ENCODE assay signal across 8 cellular contexts in genomic region chr1:203650012-203650836, GRCh38. TPM values are rescaled to one million over a fixed set of nuclear protein-coding genes. Genes with fewer than 3 reads are reported as not detected.
DNase-seq lines count a peak whose midpoint lies in the region; ATAC-seq and TF ChIP-seq lines count a peak whose summit lies in the region.

No MANE protein-coding gene starts in this region.

- no peaks in the 10 kb centered on the region for H3K9me2 ChIP-seq in SK-N-SH

- 85% methylated on average over 38 of the region's 42 CpGs for WGBS in SK-N-SH (ENCODE audit: low lambda C conversion rate)

- DNase-seq in SK-N-SH: peak; percentile 70
- peak; percentile 32 to 72 (median 59) for DNase-seq in T-helper 1 cell
- DNase-seq in astrocyte of the cerebellum (ENCODE audit: low read depth): no peak
- DNase-seq in immature natural killer cell: peak; percentile 46 to 54 (median 49)
- DNase-seq in stimulated activated CD4-positive, alpha-beta T cell treated with anti-CD3 and anti-CD28 coated beads, Interleukin-4, amount 100 ng/mL, for 1 hour: peak; percentile 69
- no peak for DNase-seq in H4 (ENCODE audit: low spot score)

- peaks cover 73% of the 10 kb centered on the region for H4K20me1 ChIP-seq in SK-N-SH (ENCODE audit: insufficient read depth)

- no peaks in the 10 kb centered on the region for H3K27me3 ChIP-seq in SK-N-SH (ENCODE audit: insufficient read depth)

- peak overlapping the region; percentile 77 to 84 (median 81) for H3K4me3 Mint-ChIP-seq in immature natural killer cell

- ATAC-seq in SK-N-SH treated with all-trans-retinoic acid at 6 μM for 48 hours (no peak; the same call in 2 of the 3 replicates), HG03432 (IDR thresholded peaks at IDR 0.05; ENCODE audit: unreplicated experiment) (peak; percentile 73)

- CTCF ChIA-PET in SK-N-SH (lab: Yijun Ruan, JAX): interaction anchor here (0.8 to 1.0 kb wide), 2 partner anchors 24 to 308 kb away, joined by 3 read pairs; no protein-coding TSS in a partner anchor

- H3K27me3 Mint-ChIP-seq in immature natural killer cell (ENCODE audit: low read depth in 3 of 3): peaks cover 0 to 4% (median 3%) of the 10 kb centered on the region in 3 donors

- no peak overlapping the region for H2AFZ ChIP-seq in SK-N-SH (ENCODE audit: low read depth)

- no peak overlapping the region for H3K4me3 ChIP-seq in SK-N-SH (ENCODE audit: low read depth in 2 of 2, low read length in 1 of 2)
- H3K4me3 ChIP-seq in astrocyte of the cerebellum (ENCODE audit: low read depth, low read length): peak overlapping the region; percentile 6

- peaks cover 98% of the 10 kb centered on the region for H3K79me2 ChIP-seq in SK-N-SH (ENCODE audit: insufficient read depth)

- POLR2A ChIA-PET in SK-N-SH (lab: Yijun Ruan, JAX): interaction anchor here (1.0 kb wide), 1 partner anchor 24 kb away, joined by 4 read pairs; no protein-coding TSS in a partner anchor

- H3K9me3 ChIP-seq in SK-N-SH: no peaks in the 10 kb centered on the region

- peak overlapping the region; percentile 90 to 96 (median 94) for H3K27ac Mint-ChIP-seq in immature natural killer cell

- peaks cover 0 to 27% of the 10 kb centered on the region in 2 experiments for H3K36me3 ChIP-seq in SK-N-SH (replicated peaks in 1 of 2; ENCODE audit: control insufficient read depth in 1 of 2, insufficient read depth in 2 of 2, low read length in 1 of 2)

- H3K36me3 Mint-ChIP-seq in immature natural killer cell: peaks cover 0 to 5% (median 0%) of the 10 kb centered on the region in 3 donors

- no peaks in the 10 kb centered on the region for H3K9me3 Mint-ChIP-seq in immature natural killer cell

- TF ChIP-seq CTCF in SK-N-SH (IDR thresholded peaks at IDR 0.05): no peak
- TF ChIP-seq CTCF in astrocyte of the cerebellum (IDR thresholded peaks at IDR 0.05; ENCODE audit: low read depth, low read length, missing control alignments): no peak

- H3K4me1 ChIP-seq in SK-N-SH (ENCODE audit: control insufficient read depth in 1 of 2, insufficient read depth in 2 of 2, low read depth in 1 of 2, low read length in 1 of 2): peaks cover 0 to 21% of the 10 kb centered on the region in 2 experiments; a peak in 3 of 4 replicates

- H3K4me2 ChIP-seq in SK-N-SH: no peak overlapping the region

- in situ Hi-C loops in astrocyte of the cerebellum (cut with HindIII; ENCODE audit: low sequenced_read_pairs): no loop called here

- peaks cover 10% of the 10 kb centered on the region for H3F3A ChIP-seq in SK-N-SH (replicated peaks; ENCODE audit: insufficient read depth)

- TF ChIP-seq RAD21 in SK-N-SH (IDR thresholded peaks at IDR 0.05; ENCODE audit: low read length): no peak

- TF ChIP-seq EP300 in SK-N-SH (IDR thresholded peaks at IDR 0.05; ENCODE audit: borderline replicate concordance in 1 of 2, low read depth in 1 of 2, low read length in 1 of 2): no peak

- H3K9ac ChIP-seq in SK-N-SH: no peak overlapping the region

- H3K4me1 Mint-ChIP-seq in immature natural killer cell: peaks cover 84 to 85% of the 10 kb centered on the region in 2 donors

- H3K27ac ChIP-seq in SK-N-SH (ENCODE audit: low read depth in 2 of 2, low read length in 1 of 2): no peak overlapping the region

TF ChIP-seq in SK-N-SH, 30 proteins besides CTCF, POLR2A, EP300 and RAD21:
- TF ChIP-seq TCF12 (IDR thresholded peaks at IDR 0.05) (no peak), GABPA (IDR thresholded peaks at IDR 0.05; ENCODE audit: low read depth) (no peak), RCOR1 (IDR thresholded peaks at IDR 0.05; ENCODE audit: low read length) (no peak), PBX3 (IDR thresholded peaks at IDR 0.05) (no peak), GATA2 (CRISPR knock-in tag; IDR thresholded peaks at IDR 0.05) (0 out of 2 replicates have a peak, but pooled peaks have one; percentile 6), CHD2 (IDR thresholded peaks at IDR 0.05; ENCODE audit: low read length, partially characterized antibody) (no peak), NRF1 (IDR thresholded peaks at IDR 0.05; ENCODE audit: low read depth, low read length) (no peak)

TF ChIP-seq in SK-N-SH treated with all-trans-retinoic acid at 6 μM for 48 hours, 23 proteins besides CTCF, POLR2A, EP300 and RAD21:
- TF ChIP-seq ZFP3 (CRISPR knock-in tag; IDR thresholded peaks at IDR 0.05): no peak
- no peak for TF ChIP-seq PATZ1 (CRISPR knock-in tag; IDR thresholded peaks at IDR 0.05; ENCODE audit: borderline replicate concordance)
- TF ChIP-seq ZNF8 (CRISPR knock-in tag; IDR thresholded peaks at IDR 0.05): no peak
- TF ChIP-seq BACH2 (CRISPR knock-in tag; IDR thresholded peaks at IDR 0.05; ENCODE audit: borderline replicate concordance): no peak
- no peak for TF ChIP-seq PPARA (CRISPR knock-in tag; IDR thresholded peaks at IDR 0.05; ENCODE audit: borderline replicate concordance)
- TF ChIP-seq ARNTL (CRISPR knock-in tag; IDR thresholded peaks at IDR 0.05; ENCODE audit: borderline replicate concordance, low read depth): no peak

RNA-seq across cellular contexts. Expression of gene ATP2B4, which starts 23.6 kb away (rescaled TPM):
- polyA plus RNA-seq in SK-N-SH (2012; rRNA removed) (96.1 and 144 TPM in 2 replicates), immature natural killer cell (10 to 100 TPM; 24.5 to 63.1 (median 36.8) TPM)
- polyA plus RNA-seq in SK-N-SH (2012; cell fraction: cytosol; rRNA removed): 88.6 and 104 TPM in 2 replicates
- 164 and 210 TPM in 2 replicates for polyA plus RNA-seq in SK-N-SH (2012; cell fraction: nucleus; rRNA removed)
- total RNA-seq in H4 (2014; rRNA removed; shearing (Covaris generic)): 11.8 and 17.6 TPM in 2 replicates

Comparison
In these comparisons a context has a peak if more than half of its experiments do, and no peak if none do; other contexts are left out.
1. DNase-seq: peak in SK-N-SH (single experiment), T-helper 1 cell (5 of 5), immature natural killer cell (3 of 3) and stimulated activated CD4-positive, alpha-beta T cell treated with anti-CD3 and anti-CD28 coated beads, Interleukin-4, amount 100 ng/mL, for 1 hour (single experiment); none in astrocyte of the cerebellum (single experiment) and H4 (single experiment).